20 cellular contexts compared by ENCODE assay signal in the genomic region with DNA sequence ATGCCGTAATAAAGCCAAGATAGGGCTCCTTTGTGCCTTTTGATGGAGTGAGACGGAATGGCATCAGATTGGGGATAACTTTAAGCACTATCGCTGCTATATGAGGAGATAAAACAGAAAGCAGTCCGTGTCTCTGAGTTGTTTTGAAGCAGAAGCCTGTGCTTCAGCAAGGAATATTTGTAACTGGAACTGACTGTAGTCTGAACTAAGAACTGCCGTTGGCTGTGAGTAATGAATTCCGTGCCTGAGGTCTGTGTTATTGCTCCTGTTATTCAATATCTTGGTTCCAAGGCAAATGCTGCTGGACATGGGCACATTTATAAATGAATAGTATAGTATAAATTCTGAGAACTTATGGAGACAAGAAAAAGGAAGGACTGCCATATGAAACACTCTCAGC.
A peak's percentile ranks its signal among the peaks of the same experiment; 100 is the strongest.
DNase-seq lines count a peak whose midpoint lies in the region; ATAC-seq and TF ChIP-seq lines count a peak whose summit lies in the region.
"Had no signal": no experiment of that assay in that cellular context is flagged by ENCODE, and none has a peak within 500 bp of the region (broad histone marks: within the 10 kb centered on the region; RNA-seq: fewer than 3 reads in every experiment).

No MANE protein-coding gene starts in this region.

- H3K4me3 ChIP-seq in ACC112 (ENCODE audit: low read depth, low read length) (peak overlapping the region; percentile 52), choroid plexus epithelial cell (ENCODE audit: low read depth, low read length) (no peak overlapping the region), muscle layer of duodenum (ENCODE audit: low read depth in 1 of 2, low read length in 2 of 2) (peak overlapping the region; percentile 28 to 34)
- H3K4me3 ChIP-seq: gastroesophageal sphincter, prostate gland, upper lobe of right lung had no signal

- ATAC-seq in GM19467 (IDR thresholded peaks at IDR 0.05; ENCODE audit: unreplicated experiment): no peak
- ATAC-seq: activated naive CD8-positive, alpha-beta T cell treated with anti-CD3 and anti-CD28 coated beads, Interleukin-2, amount 50 U/mL, for 24 hours; gastroesophageal sphincter; naive thymus-derived CD8-positive, alpha-beta T cell; T-helper 17 cell; upper lobe of right lung had no signal

- H3K36me3 ChIP-seq in ACC112 (ENCODE audit: insufficient read depth, low read length) (no peaks in the 10 kb centered on the region), muscle layer of duodenum (ENCODE audit: control insufficient read depth in 1 of 2, insufficient read depth in 2 of 2, low read length in 2 of 2) (no peaks in the 10 kb centered on the region)
- H3K36me3 ChIP-seq: gastroesophageal sphincter, prostate gland, upper lobe of right lung had no signal

- H3K9me3 ChIP-seq in muscle layer of duodenum (ENCODE audit: control insufficient read depth in 1 of 2, low read length in 2 of 2): no peaks in the 10 kb centered on the region
- H3K9me3 ChIP-seq: gastroesophageal sphincter, prostate gland, upper lobe of right lung had no signal

- H3K27me3 ChIP-seq in ACC112 (ENCODE audit: insufficient read depth, low read length): no peaks in the 10 kb centered on the region
- H3K27me3 ChIP-seq in muscle layer of duodenum (ENCODE audit: low read depth, low read length): no peaks in the 10 kb centered on the region
- H3K27me3 ChIP-seq: gastroesophageal sphincter, upper lobe of right lung had no signal

- H2AFZ ChIP-seq in ACC112 (ENCODE audit: low read length, unreplicated experiment): peak overlapping the region; percentile 55

- H3K4me1 ChIP-seq in ACC112 (ENCODE audit: control insufficient read depth, insufficient read depth, low read length, unreplicated experiment): peaks cover 37% of the 10 kb centered on the region
- peaks cover 0 to 1% of the 10 kb centered on the region in 2 donors for H3K4me1 ChIP-seq in muscle layer of duodenum (ENCODE audit: control insufficient read depth in 1 of 2, insufficient read depth in 2 of 2, low read length in 2 of 2)
- H3K4me1 ChIP-seq: prostate gland, upper lobe of right lung had no signal

- peak overlapping the region; percentile 89 for H3K27ac ChIP-seq in ACC112 (ENCODE audit: low read depth, low read length)
- H3K27ac ChIP-seq in muscle layer of duodenum (ENCODE audit: low read length): peak overlapping the region; percentile 53
- H3K27ac ChIP-seq: gastroesophageal sphincter, prostate gland, RWPE1, upper lobe of right lung had no signal

- no peak for TF ChIP-seq CTCF in choroid plexus epithelial cell (conservative IDR thresholded peaks at IDR 0.05; ENCODE audit: low read depth, low read length)

- peak; percentile 27 for DNase-seq in M059J (ENCODE audit: low read depth)
- peak; percentile 55 for DNase-seq in choroid plexus epithelial cell (ENCODE audit: low read depth)
- no peak for DNase-seq in SK-N-DZ (ENCODE audit: low spot score)
- no peak for DNase-seq in SW480 (ENCODE audit: low spot score)
- DNase-seq in medulla oblongata (ENCODE audit: extremely low spot score): no peak
- DNase-seq: activated B cell treated with CpG ODN at 0.5 μM for 24 hours; activated naive CD8-positive, alpha-beta T cell treated with anti-CD3 and anti-CD28 coated beads, Interleukin-2, amount 50 U/mL, for 24 hours; CD4-positive, alpha-beta memory T cell; DMS79; naive thymus-derived CD8-positive, alpha-beta T cell; NCI-H187; NK-92 treated with Interleukin-12 subunit alpha and Interleukin-12 subunit beta, amount 100 ng/mL, for 24 hours; T-helper 17 cell; upper lobe of right lung had no signal

- H3K79me2 ChIP-seq in ACC112 (ENCODE audit: control insufficient read depth, insufficient read depth, low read length, unreplicated experiment): no peaks in the 10 kb centered on the region

Comparison
In these comparisons a context has a peak if more than half of its experiments do, and no peak if none do; other contexts are left out.
1. DNase-seq: peak in M059J (single experiment) and choroid plexus epithelial cell (single experiment); none in SK-N-DZ (single experiment), SW480 (single experiment) and medulla oblongata (single experiment).